ENCODE assay signal across 13 cellular contexts in the genomic region with DNA sequence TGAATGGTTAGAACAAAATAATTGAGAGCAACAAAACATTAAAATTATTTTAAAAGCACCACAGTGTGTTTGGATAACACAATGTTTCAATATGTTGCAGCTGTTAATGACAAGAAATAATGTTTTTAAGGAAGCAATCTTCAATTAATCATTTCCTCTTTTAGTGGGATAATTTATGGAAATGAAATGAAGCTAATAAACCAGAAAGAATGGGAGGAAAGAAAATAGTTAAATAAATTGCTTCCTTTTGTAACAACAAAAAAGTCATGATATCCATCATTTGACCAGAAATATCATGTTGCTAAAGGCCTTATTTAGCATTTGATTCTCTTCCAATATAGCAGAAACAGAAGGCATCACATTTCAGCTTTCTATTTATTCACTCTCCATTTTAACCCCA.
"Had no signal": no experiment of that assay in that cellular context is flagged by ENCODE, and none has a peak within 500 bp of the region (broad histone marks: within the 10 kb centered on the region; RNA-seq: fewer than 3 reads in every experiment).

No MANE protein-coding gene starts in this region.

- DNase-seq: effector memory CD8-positive, alpha-beta T cell; heart left ventricle; hippocampal formation; kidney glomerular epithelial cell; mammary epithelial cell; occipital lobe; pancreas; right cardiac atrium; small intestine; stimulated activated CD4-positive, alpha-beta T cell treated with anti-CD3 and anti-CD28 coated beads, Interleukin-4, amount 100 ng/mL, for 24 hours; tibial artery; upper lobe of left lung; uterus had no signal
